1 cellular context compared by ENCODE assay signal in genomic region chr1:30757196-30757949, GRCh38.
TF ChIP-seq lines count a peak whose summit lies in the region.

A gene with protein sequence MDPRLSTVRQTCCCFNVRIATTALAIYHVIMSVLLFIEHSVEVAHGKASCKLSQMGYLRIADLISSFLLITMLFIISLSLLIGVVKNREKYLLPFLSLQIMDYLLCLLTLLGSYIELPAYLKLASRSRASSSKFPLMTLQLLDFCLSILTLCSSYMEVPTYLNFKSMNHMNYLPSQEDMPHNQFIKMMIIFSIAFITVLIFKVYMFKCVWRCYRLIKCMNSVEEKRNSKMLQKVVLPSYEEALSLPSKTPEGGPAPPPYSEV (minus strand): TSS chr1:30757774. CDS start chr1:30757745, 29 bp downstream.

TF ChIP-seq in K562, 482 proteins besides CTCF, POLR2A, EP300 and RAD21 (continued from another document and continues in another):
- TF ChIP-seq, protein P1, sequence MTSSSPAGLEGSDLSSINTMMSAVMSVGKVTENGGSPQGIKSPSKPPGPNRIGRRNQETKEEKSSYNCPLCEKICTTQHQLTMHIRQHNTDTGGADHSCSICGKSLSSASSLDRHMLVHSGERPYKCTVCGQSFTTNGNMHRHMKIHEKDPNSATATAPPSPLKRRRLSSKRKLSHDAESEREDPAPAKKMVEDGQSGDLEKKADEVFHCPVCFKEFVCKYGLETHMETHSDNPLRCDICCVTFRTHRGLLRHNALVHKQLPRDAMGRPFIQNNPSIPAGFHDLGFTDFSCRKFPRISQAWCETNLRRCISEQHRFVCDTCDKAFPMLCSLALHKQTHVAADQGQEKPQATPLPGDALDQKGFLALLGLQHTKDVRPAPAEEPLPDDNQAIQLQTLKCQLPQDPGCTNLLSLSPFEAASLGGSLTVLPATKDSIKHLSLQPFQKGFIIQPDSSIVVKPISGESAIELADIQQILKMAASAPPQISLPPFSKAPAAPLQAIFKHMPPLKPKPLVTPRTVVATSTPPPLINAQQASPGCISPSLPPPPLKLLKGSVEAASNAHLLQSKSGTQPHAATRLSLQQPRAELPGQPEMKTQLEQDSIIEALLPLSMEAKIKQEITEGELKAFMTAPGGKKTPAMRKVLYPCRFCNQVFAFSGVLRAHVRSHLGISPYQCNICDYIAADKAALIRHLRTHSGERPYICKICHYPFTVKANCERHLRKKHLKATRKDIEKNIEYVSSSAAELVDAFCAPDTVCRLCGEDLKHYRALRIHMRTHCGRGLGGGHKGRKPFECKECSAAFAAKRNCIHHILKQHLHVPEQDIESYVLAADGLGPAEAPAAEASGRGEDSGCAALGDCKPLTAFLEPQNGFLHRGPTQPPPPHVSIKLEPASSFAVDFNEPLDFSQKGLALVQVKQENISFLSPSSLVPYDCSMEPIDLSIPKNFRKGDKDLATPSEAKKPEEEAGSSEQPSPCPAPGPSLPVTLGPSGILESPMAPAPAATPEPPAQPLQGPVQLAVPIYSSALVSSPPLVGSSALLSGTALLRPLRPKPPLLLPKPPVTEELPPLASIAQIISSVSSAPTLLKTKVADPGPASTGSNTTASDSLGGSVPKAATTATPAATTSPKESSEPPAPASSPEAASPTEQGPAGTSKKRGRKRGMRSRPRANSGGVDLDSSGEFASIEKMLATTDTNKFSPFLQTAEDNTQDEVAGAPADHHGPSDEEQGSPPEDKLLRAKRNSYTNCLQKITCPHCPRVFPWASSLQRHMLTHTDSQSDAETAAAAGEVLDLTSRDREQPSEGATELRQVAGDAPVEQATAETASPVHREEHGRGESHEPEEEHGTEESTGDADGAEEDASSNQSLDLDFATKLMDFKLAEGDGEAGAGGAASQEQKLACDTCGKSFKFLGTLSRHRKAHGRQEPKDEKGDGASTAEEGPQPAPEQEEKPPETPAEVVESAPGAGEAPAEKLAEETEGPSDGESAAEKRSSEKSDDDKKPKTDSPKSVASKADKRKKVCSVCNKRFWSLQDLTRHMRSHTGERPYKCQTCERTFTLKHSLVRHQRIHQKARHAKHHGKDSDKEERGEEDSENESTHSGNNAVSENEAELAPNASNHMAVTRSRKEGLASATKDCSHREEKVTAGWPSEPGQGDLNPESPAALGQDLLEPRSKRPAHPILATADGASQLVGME (CRISPR knock-in tag; IDR thresholded peaks at IDR 0.05): 0 out of 2 replicates have a peak, but pooled peaks have one; percentile 10
- 0 out of 2 replicates have a peak, but pooled peaks have one; percentile 8 for TF ChIP-seq ZNF175 (CRISPR knock-in tag; IDR thresholded peaks at IDR 0.05; ENCODE audit: low read depth)
- no peak for TF ChIP-seq NELFE (IDR thresholded peaks at IDR 0.05; ENCODE audit: insufficient read depth, insufficient read length)
- TF ChIP-seq ZNF668 (CRISPR knock-in tag; IDR thresholded peaks at IDR 0.05): no peak
- no peak for TF ChIP-seq MBD2 (IDR thresholded peaks at IDR 0.05; ENCODE audit: borderline replicate concordance, low read depth)
- TF ChIP-seq THRAP3 (IDR thresholded peaks at IDR 0.05; ENCODE audit: borderline replicate concordance): no peak
- no peak for TF ChIP-seq ZFP91 (CRISPR knock-in tag; IDR thresholded peaks at IDR 0.05)
- peak; percentile 36; the same call in 1 of the 2 replicates for TF ChIP-seq MED1 (CRISPR knock-in tag; IDR thresholded peaks at IDR 0.05; ENCODE audit: borderline replicate concordance)
- TF ChIP-seq, protein P2, sequence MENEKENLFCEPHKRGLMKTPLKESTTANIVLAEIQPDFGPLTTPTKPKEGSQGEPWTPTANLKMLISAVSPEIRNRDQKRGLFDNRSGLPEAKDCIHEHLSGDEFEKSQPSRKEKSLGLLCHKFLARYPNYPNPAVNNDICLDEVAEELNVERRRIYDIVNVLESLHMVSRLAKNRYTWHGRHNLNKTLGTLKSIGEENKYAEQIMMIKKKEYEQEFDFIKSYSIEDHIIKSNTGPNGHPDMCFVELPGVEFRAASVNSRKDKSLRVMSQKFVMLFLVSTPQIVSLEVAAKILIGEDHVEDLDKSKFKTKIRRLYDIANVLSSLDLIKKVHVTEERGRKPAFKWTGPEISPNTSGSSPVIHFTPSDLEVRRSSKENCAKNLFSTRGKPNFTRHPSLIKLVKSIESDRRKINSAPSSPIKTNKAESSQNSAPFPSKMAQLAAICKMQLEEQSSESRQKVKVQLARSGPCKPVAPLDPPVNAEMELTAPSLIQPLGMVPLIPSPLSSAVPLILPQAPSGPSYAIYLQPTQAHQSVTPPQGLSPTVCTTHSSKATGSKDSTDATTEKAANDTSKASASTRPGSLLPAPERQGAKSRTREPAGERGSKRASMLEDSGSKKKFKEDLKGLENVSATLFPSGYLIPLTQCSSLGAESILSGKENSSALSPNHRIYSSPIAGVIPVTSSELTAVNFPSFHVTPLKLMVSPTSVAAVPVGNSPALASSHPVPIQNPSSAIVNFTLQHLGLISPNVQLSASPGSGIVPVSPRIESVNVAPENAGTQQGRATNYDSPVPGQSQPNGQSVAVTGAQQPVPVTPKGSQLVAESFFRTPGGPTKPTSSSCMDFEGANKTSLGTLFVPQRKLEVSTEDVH (IDR thresholded peaks at IDR 0.05; ENCODE audit: low read depth, partially characterized antibody): no peak
- TF ChIP-seq, protein P3, sequence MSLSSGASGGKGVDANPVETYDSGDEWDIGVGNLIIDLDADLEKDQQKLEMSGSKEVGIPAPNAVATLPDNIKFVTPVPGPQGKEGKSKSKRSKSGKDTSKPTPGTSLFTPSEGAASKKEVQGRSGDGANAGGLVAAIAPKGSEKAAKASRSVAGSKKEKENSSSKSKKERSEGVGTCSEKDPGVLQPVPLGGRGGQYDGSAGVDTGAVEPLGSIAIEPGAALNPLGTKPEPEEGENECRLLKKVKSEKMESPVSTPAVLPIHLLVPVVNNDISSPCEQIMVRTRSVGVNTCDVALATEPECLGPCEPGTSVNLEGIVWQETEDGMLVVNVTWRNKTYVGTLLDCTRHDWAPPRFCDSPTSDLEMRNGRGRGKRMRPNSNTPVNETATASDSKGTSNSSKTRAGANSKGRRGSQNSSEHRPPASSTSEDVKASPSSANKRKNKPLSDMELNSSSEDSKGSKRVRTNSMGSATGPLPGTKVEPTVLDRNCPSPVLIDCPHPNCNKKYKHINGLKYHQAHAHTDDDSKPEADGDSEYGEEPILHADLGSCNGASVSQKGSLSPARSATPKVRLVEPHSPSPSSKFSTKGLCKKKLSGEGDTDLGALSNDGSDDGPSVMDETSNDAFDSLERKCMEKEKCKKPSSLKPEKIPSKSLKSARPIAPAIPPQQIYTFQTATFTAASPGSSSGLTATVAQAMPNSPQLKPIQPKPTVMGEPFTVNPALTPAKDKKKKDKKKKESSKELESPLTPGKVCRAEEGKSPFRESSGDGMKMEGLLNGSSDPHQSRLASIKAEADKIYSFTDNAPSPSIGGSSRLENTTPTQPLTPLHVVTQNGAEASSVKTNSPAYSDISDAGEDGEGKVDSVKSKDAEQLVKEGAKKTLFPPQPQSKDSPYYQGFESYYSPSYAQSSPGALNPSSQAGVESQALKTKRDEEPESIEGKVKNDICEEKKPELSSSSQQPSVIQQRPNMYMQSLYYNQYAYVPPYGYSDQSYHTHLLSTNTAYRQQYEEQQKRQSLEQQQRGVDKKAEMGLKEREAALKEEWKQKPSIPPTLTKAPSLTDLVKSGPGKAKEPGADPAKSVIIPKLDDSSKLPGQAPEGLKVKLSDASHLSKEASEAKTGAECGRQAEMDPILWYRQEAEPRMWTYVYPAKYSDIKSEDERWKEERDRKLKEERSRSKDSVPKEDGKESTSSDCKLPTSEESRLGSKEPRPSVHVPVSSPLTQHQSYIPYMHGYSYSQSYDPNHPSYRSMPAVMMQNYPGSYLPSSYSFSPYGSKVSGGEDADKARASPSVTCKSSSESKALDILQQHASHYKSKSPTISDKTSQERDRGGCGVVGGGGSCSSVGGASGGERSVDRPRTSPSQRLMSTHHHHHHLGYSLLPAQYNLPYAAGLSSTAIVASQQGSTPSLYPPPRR (CRISPR knock-in tag; IDR thresholded peaks at IDR 0.05; ENCODE audit: borderline replicate concordance): 0 out of 2 replicates have a peak, but pooled peaks have one; percentile 72
- TF ChIP-seq, protein P4, sequence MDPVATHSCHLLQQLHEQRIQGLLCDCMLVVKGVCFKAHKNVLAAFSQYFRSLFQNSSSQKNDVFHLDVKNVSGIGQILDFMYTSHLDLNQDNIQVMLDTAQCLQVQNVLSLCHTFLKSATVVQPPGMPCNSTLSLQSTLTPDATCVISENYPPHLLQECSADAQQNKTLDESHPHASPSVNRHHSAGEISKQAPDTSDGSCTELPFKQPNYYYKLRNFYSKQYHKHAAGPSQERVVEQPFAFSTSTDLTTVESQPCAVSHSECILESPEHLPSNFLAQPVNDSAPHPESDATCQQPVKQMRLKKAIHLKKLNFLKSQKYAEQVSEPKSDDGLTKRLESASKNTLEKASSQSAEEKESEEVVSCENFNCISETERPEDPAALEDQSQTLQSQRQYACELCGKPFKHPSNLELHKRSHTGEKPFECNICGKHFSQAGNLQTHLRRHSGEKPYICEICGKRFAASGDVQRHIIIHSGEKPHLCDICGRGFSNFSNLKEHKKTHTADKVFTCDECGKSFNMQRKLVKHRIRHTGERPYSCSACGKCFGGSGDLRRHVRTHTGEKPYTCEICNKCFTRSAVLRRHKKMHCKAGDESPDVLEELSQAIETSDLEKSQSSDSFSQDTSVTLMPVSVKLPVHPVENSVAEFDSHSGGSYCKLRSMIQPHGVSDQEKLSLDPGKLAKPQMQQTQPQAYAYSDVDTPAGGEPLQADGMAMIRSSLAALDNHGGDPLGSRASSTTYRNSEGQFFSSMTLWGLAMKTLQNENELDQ (CRISPR knock-in tag; IDR thresholded peaks at IDR 0.05; ENCODE audit: borderline replicate concordance): no peak
- TF ChIP-seq RCOR1 (IDR thresholded peaks at IDR 0.05; ENCODE audit: borderline replicate concordance in 1 of 2, low read depth in 2 of 2, low read length in 2 of 2): no peak
- no peak for TF ChIP-seq ZBTB26 (CRISPR knock-in tag; IDR thresholded peaks at IDR 0.05)
- 0 out of 2 replicates have a peak, but pooled peaks have one; percentile 6 for TF ChIP-seq E2F3 (CRISPR knock-in tag; IDR thresholded peaks at IDR 0.05)
- no peak for TF ChIP-seq NCOA6 (IDR thresholded peaks at IDR 0.05)
